Comparison of ENCODE assay signal across 9 cellular contexts in genomic region chr15:75928680-75929608, GRCh38. TPM values are rescaled to one million over a fixed set of nuclear protein-coding genes. Genes with fewer than 3 reads are reported as not detected.
A peak's percentile ranks its signal among the peaks of the same experiment; 100 is the strongest.
DNase-seq lines count a peak whose midpoint lies in the region; FAIRE-seq and TF ChIP-seq lines count a peak whose summit lies in the region.
"Had no signal": no experiment of that assay in that cellular context is flagged by ENCODE, and none has a peak within 500 bp of the region (broad histone marks: within the 10 kb centered on the region; RNA-seq: fewer than 3 reads in every experiment).

No MANE protein-coding gene starts in this region.

- H3K4me3 Mint-ChIP-seq in nephron progenitor cell = no peak overlapping the region

- no peaks in the 10 kb centered on the region for H3K27me3 Mint-ChIP-seq in nephron progenitor cell (ENCODE audit: low read depth, poor library complexity)

- peak; percentile 67 for FAIRE-seq in G401.6 (lab: Jason Lieb, UNC)

- peak; percentile 60 for DNase-seq in Jurkat, Clone E6-1 (ENCODE audit: low read depth, low spot score)
- DNase-seq in astrocyte of the hippocampus (ENCODE audit: low read depth, low spot score) = peak; percentile 47
- peak; percentile 39 for DNase-seq in nephron progenitor cell
- DNase-seq in activated gamma-delta T cell (lab: John Stamatoyannopoulos, UW) = no peak
- no peak for DNase-seq in T-helper 9 cell
- DNase-seq in activated CD8-positive, alpha-beta memory T cell treated with anti-CD3 and anti-CD28 coated beads for 24 hours = no peak
- DNase-seq: activated CD4-positive, alpha-beta T cell treated with anti-CD3 and anti-CD28 coated beads, Interleukin-2, amount 50 U/mL, for 1 hour; upper lobe of right lung had no signal

- H3K27ac Mint-ChIP-seq in nephron progenitor cell = peak overlapping the region; percentile 67

- no peaks in the 10 kb centered on the region for H3K9me3 Mint-ChIP-seq in nephron progenitor cell

- no peak overlapping the region for H3K4me3 ChIP-seq in Jurkat, Clone E6-1 (ENCODE audit: low read length)
- H3K4me3 ChIP-seq: upper lobe of right lung had no signal

- H3K4me1 Mint-ChIP-seq in nephron progenitor cell = no peaks in the 10 kb centered on the region

- peaks cover 40% of the 10 kb centered on the region for H3K36me3 Mint-ChIP-seq in nephron progenitor cell (ENCODE audit: low read depth)

- TF ChIP-seq CTCF in nephron progenitor cell (IDR thresholded peaks at IDR 0.05) = peak; percentile 55

RNA-seq across cellular contexts. Expression of gene FBXO22, which starts 25.3 kb away (rescaled TPM):
- polyA plus RNA-seq in Jurkat, Clone E6-1 (2012; ENCODE audit: insufficient read depth, insufficient read length) = 81.6 TPM

Comparison
In these comparisons a context has a peak if more than half of its experiments do, and no peak if none do; other contexts are left out.
1. DNase-seq: peak in Jurkat, Clone E6-1 (single experiment), astrocyte of the hippocampus (single experiment) and nephron progenitor cell (single experiment); none in activated gamma-delta T cell (single experiment), T-helper 9 cell (single experiment) and activated CD8-positive, alpha-beta memory T cell treated with anti-CD3 and anti-CD28 coated beads for 24 hours (single experiment).